ENCODE assay signal across 8 cellular contexts in genomic region chr10:16817125-16818019, GRCh38. TPM values are rescaled to one million over a fixed set of nuclear protein-coding genes. Genes with fewer than 3 reads are reported as not detected.
DNase-seq lines count a peak whose midpoint lies in the region; ATAC-seq, FAIRE-seq and TF ChIP-seq lines count a peak whose summit lies in the region.

TSS of gene RSU1 (minus strand) at chr10:16817424. CDS start at chr10:16817081, 343 bp downstream.

- ATAC-seq in HG02852 (IDR thresholded peaks at IDR 0.05; ENCODE audit: unreplicated experiment), result peak; percentile 97

- TF ChIP-seq POLR2A in GM12892 (IDR thresholded peaks at IDR 0.05; ENCODE audit: low read depth, low read length), result peak; percentile 87
- peak; percentile 57 to 80 for TF ChIP-seq POLR2A in adrenal gland (IDR thresholded peaks at IDR 0.05)
- TF ChIP-seq POLR2A in transverse colon (IDR thresholded peaks at IDR 0.05), result peak; percentile 78

- peak; percentile 100 for FAIRE-seq in GM12892 (lab: Jason Lieb, UNC)

- no peaks in the 10 kb centered on the region for H3K9me3 ChIP-seq in adrenal gland (replicated peaks in 1 of 3)
- no peaks in the 10 kb centered on the region for H3K9me3 ChIP-seq in trophoblast cell (ENCODE audit: insufficient read depth, low read depth, low read length)
- peaks cover 4 to 6% of the 10 kb centered on the region in 2 donors for H3K9me3 ChIP-seq in transverse colon

- H2BK12ac ChIP-seq in trophoblast cell (ENCODE audit: low read length), result no peak within 1 kb of the TSS

- peak within 1 kb of the TSS; percentile 19 for H2AK5ac ChIP-seq in trophoblast cell (ENCODE audit: low read length)

- H3K27me3 ChIP-seq in adrenal gland (no peaks in the 10 kb centered on the region), trophoblast cell (ENCODE audit: insufficient read depth, low read length) (no peaks in the 10 kb centered on the region), transverse colon (no peaks in the 10 kb centered on the region)

- no peak for TF ChIP-seq CTCF in adrenal gland (IDR thresholded peaks at IDR 0.05)
- TF ChIP-seq CTCF in transverse colon (IDR thresholded peaks at IDR 0.05), result peak in 1 of 5 experiments; percentile 5

- H3K79me1 ChIP-seq in trophoblast cell (ENCODE audit: low read length), result peaks cover 6% of the 10 kb centered on the region

- H3K4me3 ChIP-seq in adrenal gland (peak within 1 kb of the TSS; percentile 21 to 92 (median 60)), trophoblast cell (ENCODE audit: low read depth, low read length) (peak within 1 kb of the TSS; percentile 96), transverse colon (peak within 1 kb of the TSS; percentile 62 to 80 (median 70))

- H2BK120ac ChIP-seq in trophoblast cell (ENCODE audit: insufficient read depth, low read length, poor library complexity), result peak within 1 kb of the TSS; percentile 18

- WGBS in adrenal gland, 4 donors, result 0 to 1% (median 0%) methylated on average over 18 to 65 of the region's 65 CpGs
- WGBS in trophoblast cell (ENCODE audit: extremely low coverage, insufficient coverage, insufficient read length), result no CpG with 5 or more reads among the region's 65 CpGs
- 0% methylated on average over 59 of the region's 65 CpGs; no CpG with 5 or more reads in 1 of the 2 donors for WGBS in transverse colon (ENCODE audit: low coverage in 1 of 2), 2 donors

- peak within 1 kb of the TSS; percentile 62 for H3K18ac ChIP-seq in trophoblast cell (ENCODE audit: low read length)

- peak within 1 kb of the TSS in 4 of 5 donors; percentile 76 to 94 (median 81) for H3K27ac ChIP-seq in adrenal gland
- H3K27ac ChIP-seq in trophoblast cell (ENCODE audit: low read depth, low read length), result peak within 1 kb of the TSS; percentile 26
- H3K27ac ChIP-seq in transverse colon, result peak within 1 kb of the TSS; percentile 87 to 95 (median 94)

- H3K4me1 ChIP-seq in adrenal gland (replicated peaks in 1 of 2) (peaks cover 6 to 21% of the 10 kb centered on the region in 2 donors), trophoblast cell (ENCODE audit: control insufficient read depth in 1 of 2, insufficient read depth in 2 of 2, low read length in 2 of 2) (peaks cover 8 to 13% of the 10 kb centered on the region in 2 experiments), transverse colon (peaks cover 10 to 36% (median 14%) of the 10 kb centered on the region in 4 donors)

- in situ Hi-C loops in transverse colon (cut with MboI; ENCODE audit: low pct_ligation_motif_present in 1 of 4, low pct_unique_long_range_greater_than_20kb in 1 of 4, low sequenced_read_pairs in 3 of 4), result loop anchor here in 1 of 4 donors (25.0 kb wide), 1 partner anchor 820 kb away; the partner anchor contains the start of gene STAM

- no peak within 1 kb of the TSS for H3K4ac ChIP-seq in trophoblast cell (ENCODE audit: low read depth, low read length)

- H3K36me3 ChIP-seq in adrenal gland (replicated peaks in 1 of 2) (no peaks in the 10 kb centered on the region), trophoblast cell (ENCODE audit: control insufficient read depth in 1 of 2, insufficient read depth in 2 of 2, low read length in 2 of 2) (no peaks in the 10 kb centered on the region), transverse colon (no peaks in the 10 kb centered on the region)

- H2AFZ ChIP-seq in trophoblast cell (ENCODE audit: insufficient read depth, low read length, poor library complexity), result peak within 1 kb of the TSS; percentile 48

- intact Hi-C loops in adrenal gland (cut with DNase I) (no loop called here), cardiac septum (cut with DNase I) (loop anchor here (10.0 kb wide), 1 partner anchor 383 kb away; the partner anchor contains the start of gene PTER), transverse colon (cut with DNase I; ENCODE audit: low total_unique reads) (no loop called here)

- H4K91ac ChIP-seq in trophoblast cell (ENCODE audit: low read depth, low read length), result peak within 1 kb of the TSS; percentile 12

- H4K8ac ChIP-seq in trophoblast cell (ENCODE audit: low read depth, low read length), result peak within 1 kb of the TSS; percentile 78

- H3K79me2 ChIP-seq in trophoblast cell (ENCODE audit: control insufficient read depth, insufficient read depth, low read length, poor library complexity), result peaks cover 5% of the 10 kb centered on the region

- H2BK5ac ChIP-seq in trophoblast cell (ENCODE audit: low read depth, low read length, poor library complexity), result peak within 1 kb of the TSS; percentile 10

- H3K23ac ChIP-seq in trophoblast cell (ENCODE audit: low read length), result no peak within 1 kb of the TSS

- peak; percentile 2 for TF ChIP-seq EP300 in transverse colon (IDR thresholded peaks at IDR 0.05; ENCODE audit: low read depth)

- H3K9ac ChIP-seq in trophoblast cell (ENCODE audit: low read length), result peak within 1 kb of the TSS; percentile 84

- DNase-seq in GM12892 (ENCODE audit: insufficient read length) (peak; percentile 92), NCI-H146 (lab: John Stamatoyannopoulos, UW) (peak; percentile 100), T-helper 1 cell (peak; percentile 99 to 100 (median 100)), adrenal gland (peak; percentile 100), cardiac septum (ENCODE audit: low spot score) (peak; percentile 100), trophoblast cell (peak; percentile 100), transverse colon (peak; percentile 100)

- H3K14ac ChIP-seq in trophoblast cell (ENCODE audit: low read length), result peak within 1 kb of the TSS; percentile 33

- H4K12ac ChIP-seq in trophoblast cell (ENCODE audit: low read depth, low read length), result peak within 1 kb of the TSS; percentile 45

- H3K4me2 ChIP-seq in trophoblast cell (ENCODE audit: low read length), result peak within 1 kb of the TSS; percentile 91

RNA-seq across cellular contexts. Expression of gene RSU1, which starts in this region (rescaled TPM):
- polyA plus RNA-seq in GM12892 (2012; ENCODE audit: missing spikeins), result 47.0 TPM
- total RNA-seq in adrenal gland, result 10 to 100 TPM; 23.8 to 51.6 (median 43.4) TPM
- polyA plus RNA-seq in adrenal gland, result 10 to 100 TPM; 15.6 to 96.8 (median 24.5) TPM
- total RNA-seq in cardiac septum, result 45.6 TPM
- polyA plus RNA-seq in trophoblast cell (2013), result 98.7 and 101 TPM in 2 replicates
- total RNA-seq in transverse colon, result 100 to 1,000 TPM in 1 of 4 donors, 10 to 100 TPM in 3; 25.9 to 132 (median 67.0) TPM

Comparison
In these comparisons a context has a peak if more than half of its experiments do, and no peak if none do; other contexts are left out.
1. Peak in every context shown above with its lines: DNase-seq, ATAC-seq, H3K4me3 ChIP-seq and H3K27ac ChIP-seq.
2. H3K27ac ChIP-seq: peak in every context shown above with its lines; median percentile 94 in transverse colon; 81 in adrenal gland; 26 in trophoblast cell.